28 cellular contexts compared by ENCODE assay signal in the genomic region with DNA sequence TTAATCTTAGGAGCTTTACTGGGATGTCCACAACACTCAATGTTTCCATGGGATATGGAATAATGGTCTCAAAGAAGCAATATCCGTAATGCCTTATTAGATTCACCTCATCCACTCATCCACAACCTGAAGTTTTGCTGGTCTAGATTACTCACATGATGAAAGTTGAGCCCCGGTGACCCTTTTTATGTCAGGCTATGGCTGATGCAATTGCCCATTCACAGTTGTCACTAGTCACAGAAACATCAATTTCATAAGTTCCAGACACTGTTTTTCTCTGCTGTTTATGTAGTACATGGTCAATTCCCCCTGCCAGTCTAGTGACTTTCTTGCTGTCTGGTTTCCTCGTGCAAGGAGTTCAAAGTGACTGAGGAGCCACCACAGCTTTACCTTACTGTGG.
"Had no signal": no experiment of that assay in that cellular context is flagged by ENCODE, and none has a peak within 500 bp of the region (broad histone marks: within the 10 kb centered on the region; RNA-seq: fewer than 3 reads in every experiment).

No MANE protein-coding gene starts in this region.

- H3K27me3 Mint-ChIP-seq: progenitor cell of endocrine pancreas; stimulated activated naive B cell treated with anti-CD40 and anti-IgM and Interleukin-4, amounts not matched to agents 10 μg/mL and 1 μg/mL and 100 μg/mL, for 72 hours; stimulated activated naive CD8-positive, alpha-beta T cell treated with anti-CD3 and anti-CD28 coated beads, Interleukin-15, Interleukin-2, amounts not matched to agents 100 ng/mL and 50 ng/mL, for 24 hours; type B pancreatic cell had no signal

- H3K36me3 ChIP-seq: neural progenitor cell, ovary, right lobe of liver, sigmoid colon, stomach, thoracic aorta, thyroid gland, tibial nerve, upper lobe of right lung, uterus had no signal

- H2AFZ ChIP-seq: neural progenitor cell, parathyroid adenoma had no signal

- H3K27ac Mint-ChIP-seq: natural killer cell; nephron; neural progenitor cell; progenitor cell of endocrine pancreas; stimulated activated effector memory CD8-positive, alpha-beta T cell treated with anti-CD3 and anti-CD28 coated beads, Interleukin-12 subunit alpha, Interleukin-12 subunit beta, amount 100 ng/mL, for 72 hours; stimulated activated naive B cell treated with anti-CD40 and anti-IgM and Interleukin-4, amounts not matched to agents 10 μg/mL and 1 μg/mL and 100 μg/mL, for 72 hours; stimulated activated naive CD8-positive, alpha-beta T cell treated with anti-CD3 and anti-CD28 coated beads, Interleukin-15, Interleukin-2, amounts not matched to agents 100 ng/mL and 50 ng/mL, for 24 hours; type B pancreatic cell had no signal

- H3K36me3 Mint-ChIP-seq: neural progenitor cell; stimulated activated effector memory CD8-positive, alpha-beta T cell treated with anti-CD3 and anti-CD28 coated beads, Interleukin-12 subunit alpha, Interleukin-12 subunit beta, amount 100 ng/mL, for 72 hours; stimulated activated naive B cell treated with anti-CD40 and anti-IgM and Interleukin-4, amounts not matched to agents 10 μg/mL and 1 μg/mL and 100 μg/mL, for 72 hours; type B pancreatic cell had no signal

- H3K4me1 ChIP-seq: neural progenitor cell, parathyroid adenoma, psoas muscle, sigmoid colon, stomach, thyroid gland, tibial nerve, upper lobe of right lung, uterus had no signal

- H3K4me1 Mint-ChIP-seq: natural killer cell; nephron; stimulated activated effector memory CD8-positive, alpha-beta T cell treated with anti-CD3 and anti-CD28 coated beads, Interleukin-12 subunit alpha, Interleukin-12 subunit beta, amount 100 ng/mL, for 72 hours; stimulated activated naive B cell treated with anti-CD40 and anti-IgM and Interleukin-4, amounts not matched to agents 10 μg/mL and 1 μg/mL and 100 μg/mL, for 72 hours had no signal

- H3K4me2 ChIP-seq: neural progenitor cell had no signal

- DNase-seq: natural killer cell; occipital lobe; ovary; posterior cingulate gyrus; psoas muscle; right cardiac atrium; right lobe of liver; sigmoid colon; small intestine; stimulated activated CD4-positive, alpha-beta T cell treated with anti-CD3 and anti-CD28 coated beads, Interleukin-15, amount 100 ng/mL, for 24 hours; stimulated activated CD4-positive, alpha-beta T cell treated with anti-CD3 and anti-CD28 coated beads, Interleukin-2, amount 100 ng/mL, for 24 hours; stimulated activated CD4-positive, alpha-beta T cell treated with anti-CD3 and anti-CD28 coated beads, Interleukin-2, amount 100 ng/mL, for 48 hours; stimulated activated CD4-positive, alpha-beta T cell treated with anti-CD3 and anti-CD28 coated beads, Interleukin-4, amount 100 ng/mL, for 24 hours; stimulated activated naive B cell treated with anti-CD40 and anti-IgM and Interleukin-4, amounts not matched to agents 10 μg/mL and 1 μg/mL and 100 μg/mL, for 72 hours; stimulated activated naive CD4-positive, alpha-beta T cell treated with Interleukin-2 at 50 U/mL for 16 hours; stomach; thyroid gland; upper lobe of right lung; uterus had no signal

- H3K9me3 Mint-ChIP-seq: nephron, neural progenitor cell had no signal

- H3K4me3 ChIP-seq: neural progenitor cell, ovary, psoas muscle, right lobe of liver, sigmoid colon, stomach, thoracic aorta, thyroid gland, tibial nerve, upper lobe of right lung, uterus had no signal

- H3K4me3 Mint-ChIP-seq: natural killer cell; nephron; neural progenitor cell; stimulated activated effector memory CD8-positive, alpha-beta T cell treated with anti-CD3 and anti-CD28 coated beads, Interleukin-12 subunit alpha, Interleukin-12 subunit beta, amount 100 ng/mL, for 72 hours; stimulated activated naive B cell treated with anti-CD40 and anti-IgM and Interleukin-4, amounts not matched to agents 10 μg/mL and 1 μg/mL and 100 μg/mL, for 72 hours; stimulated activated naive CD8-positive, alpha-beta T cell treated with anti-CD3 and anti-CD28 coated beads, Interleukin-15, Interleukin-2, amounts not matched to agents 100 ng/mL and 50 ng/mL, for 24 hours; type B pancreatic cell had no signal

- FAIRE-seq: small intestine had no signal

- H3K27me3 ChIP-seq: neural progenitor cell, ovary, right lobe of liver, sigmoid colon, stomach, thyroid gland, tibial nerve, upper lobe of right lung, uterus had no signal

- H3K79me2 ChIP-seq: parathyroid adenoma had no signal

- H3K27ac ChIP-seq: neural progenitor cell, ovary, parathyroid adenoma, psoas muscle, sigmoid colon, stomach, thoracic aorta, thyroid gland, tibial nerve, upper lobe of right lung, uterus had no signal

- H3K9ac ChIP-seq: neural progenitor cell, parathyroid adenoma had no signal

- ATAC-seq: natural killer cell; psoas muscle; right cardiac atrium; right lobe of liver; stimulated activated effector memory CD8-positive, alpha-beta T cell treated with anti-CD3 and anti-CD28 coated beads, Interleukin-12 subunit alpha, Interleukin-12 subunit beta, amount 100 ng/mL, for 72 hours; stimulated activated naive B cell treated with anti-CD40 and anti-IgM and Interleukin-4, amounts not matched to agents 10 μg/mL and 1 μg/mL and 100 μg/mL, for 72 hours; upper lobe of right lung had no signal

- H3K9me3 ChIP-seq: ovary, psoas muscle, right lobe of liver, sigmoid colon, stomach, thoracic aorta, thyroid gland, tibial nerve, upper lobe of right lung, uterus had no signal
